In the genomic region with DNA sequence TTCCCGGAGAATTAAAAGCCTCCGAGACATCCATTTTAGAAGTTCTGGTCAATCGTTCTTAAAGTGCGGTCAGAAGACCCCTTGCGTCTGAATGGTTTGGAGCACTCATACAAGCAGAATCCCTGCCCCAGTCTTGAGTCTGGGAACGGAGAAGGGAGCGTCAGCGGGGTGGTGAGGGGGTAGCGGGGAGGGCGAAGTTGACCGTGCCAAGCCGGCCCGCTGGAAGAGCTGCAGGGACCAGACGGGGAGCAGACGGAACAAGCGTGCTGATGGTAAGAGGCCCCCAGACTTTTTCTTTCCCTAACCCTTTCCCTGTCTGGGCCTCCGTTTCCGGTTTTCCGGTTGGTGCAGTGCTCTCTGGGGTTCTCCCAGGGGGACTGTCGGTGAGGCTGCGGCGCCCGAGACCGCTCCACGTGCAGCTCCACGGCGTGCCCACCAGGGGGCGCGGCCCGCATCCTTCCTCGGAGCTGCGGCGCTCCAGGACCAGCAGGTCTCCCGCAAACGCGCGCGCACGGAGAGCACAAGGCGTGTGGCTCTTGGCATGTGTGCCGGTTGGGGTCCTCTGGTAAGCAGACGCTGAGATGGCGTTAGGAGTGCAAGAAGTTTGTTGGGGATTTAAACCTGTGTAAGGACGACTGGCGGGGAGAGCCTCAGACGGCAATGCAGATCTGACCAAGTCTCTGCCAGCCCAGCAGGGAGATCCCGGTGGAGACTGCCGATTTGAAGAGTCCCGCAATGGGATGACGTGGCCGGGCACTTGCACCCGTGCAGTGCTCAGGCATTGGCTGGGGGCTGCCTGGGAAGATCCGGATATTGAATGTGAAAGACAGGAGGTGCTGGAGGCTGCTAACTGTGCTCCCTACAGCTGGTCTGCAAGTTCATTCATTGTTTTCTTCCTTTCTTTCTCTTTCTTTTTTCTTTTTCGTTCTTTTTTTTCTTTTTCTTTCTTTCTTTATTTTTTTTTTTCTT, we compare ENCODE assay signal across 8 cellular contexts. TPM values are rescaled to one million over a fixed set of nuclear protein-coding genes. Genes with fewer than 3 reads are reported as not detected.
DNase-seq lines count a peak whose midpoint lies in the region; ATAC-seq and TF ChIP-seq lines count a peak whose summit lies in the region.

No MANE protein-coding gene starts in this region.

- H3K4me2 ChIP-seq in Karpas-422 (ENCODE audit: low read depth, low read length, poor library complexity, severe bottlenecking): peak overlapping the region; percentile 68
- H3K4me2 ChIP-seq in osteoblast (ENCODE audit: insufficient read depth, low read length): peak overlapping the region; percentile 98

- DNase-seq in SIG-M5 treated with dmso at 0.1 percent for 504 hours (lab: John Stamatoyannopoulos, UW; ENCODE audit: unreplicated experiment) (peak; percentile 45), SIG-M5 (lab: John Stamatoyannopoulos, UW) (no peak), Karpas-422 (peak; percentile 86), SK-N-MC (ENCODE audit: low read depth, low spot score) (peak; percentile 34), head of caudate nucleus (peak; percentile 72 to 94 (median 86)), osteoblast (ENCODE audit: insufficient read length, low spot score, missing footprints) (peak; percentile 94), thoracic aorta (ENCODE audit: low spot score) (no peak)
- peak; percentile 76 for DNase-seq in activated naive CD4-positive, alpha-beta T cell treated with anti-CD3 and anti-CD28 coated beads, Interleukin-2, amount 50 U/mL, for 16 hours

- H3K4me3 ChIP-seq in Karpas-422 (ENCODE audit: low read length) (peak overlapping the region; percentile 51), SK-N-MC (peak overlapping the region; percentile 88), osteoblast (ENCODE audit: insufficient read depth, low read length) (peak overlapping the region; percentile 78), thoracic aorta (peak overlapping the region; percentile 85)

- H3K27ac ChIP-seq in Karpas-422 (ENCODE audit: low read length) (no peak overlapping the region), SK-N-MC (no peak overlapping the region), osteoblast (ENCODE audit: low read depth, low read length) (peak overlapping the region; percentile 39), thoracic aorta (no peak overlapping the region)

- H3K27me3 ChIP-seq in Karpas-422 (ENCODE audit: low read length): no peaks in the 10 kb centered on the region
- H3K27me3 ChIP-seq in osteoblast (ENCODE audit: insufficient read depth, low read length): no peaks in the 10 kb centered on the region
- H3K27me3 ChIP-seq in thoracic aorta (replicated peaks; ENCODE audit: insufficient read depth): no peaks in the 10 kb centered on the region

- H3K4me1 ChIP-seq in Karpas-422 (ENCODE audit: low read length): peaks cover 40% of the 10 kb centered on the region
- H3K4me1 ChIP-seq in osteoblast (ENCODE audit: insufficient read depth, low read length): peaks cover 6% of the 10 kb centered on the region
- peaks cover 2 to 13% of the 10 kb centered on the region in 2 donors for H3K4me1 ChIP-seq in thoracic aorta (ENCODE audit: control insufficient read depth in 1 of 2, low read depth in 2 of 2)

- H3K79me2 ChIP-seq in Karpas-422 (ENCODE audit: low read length): no peaks in the 10 kb centered on the region
- H3K79me2 ChIP-seq in osteoblast (ENCODE audit: insufficient read depth, low read length): no peaks in the 10 kb centered on the region

- peak; percentile 77 for ATAC-seq in thoracic aorta (ENCODE audit: insufficient number of reproducible peaks, low FRiP score, low read depth)

- H3K9me3 ChIP-seq in Karpas-422 (ENCODE audit: low read length) (no peaks in the 10 kb centered on the region), SK-N-MC (ENCODE audit: low read depth, low read length) (no peaks in the 10 kb centered on the region), osteoblast (ENCODE audit: low read depth, low read length) (no peaks in the 10 kb centered on the region), thoracic aorta (no peaks in the 10 kb centered on the region)

- H3K9ac ChIP-seq in Karpas-422 (ENCODE audit: low read length) (peak overlapping the region; percentile 43), SK-N-MC (ENCODE audit: insufficient read length) (peak overlapping the region; percentile 51)

- TF ChIP-seq CTCF in osteoblast (IDR thresholded peaks at IDR 0.05; ENCODE audit: extremely low read depth, low read depth, low read length): peak; percentile 75
- TF ChIP-seq CTCF in thoracic aorta (IDR thresholded peaks at IDR 0.05): peak; percentile 98

- no peaks in the 10 kb centered on the region for H3K9me2 ChIP-seq in Karpas-422 (replicated peaks; ENCODE audit: insufficient read depth, low read length)

- H3K36me3 ChIP-seq in Karpas-422 (ENCODE audit: insufficient read depth, low read length) (no peaks in the 10 kb centered on the region), SK-N-MC (ENCODE audit: insufficient read depth, low read length) (no peaks in the 10 kb centered on the region), osteoblast (ENCODE audit: insufficient read depth, low read length) (no peaks in the 10 kb centered on the region), thoracic aorta (no peaks in the 10 kb centered on the region)

- H2AFZ ChIP-seq in Karpas-422 (ENCODE audit: low read length): peak overlapping the region; percentile 7; the same call in 1 of the 2 replicates
- H2AFZ ChIP-seq in osteoblast (ENCODE audit: low read length): peak overlapping the region; percentile 93

- intact Hi-C loops in head of caudate nucleus (cut with DNase I): loop anchor here (2.0 kb wide), 1 partner anchor 115 kb away; no protein-coding TSS in a partner anchor

- H4K20me1 ChIP-seq in Karpas-422 (ENCODE audit: insufficient read depth, low read depth, low read length): no peaks in the 10 kb centered on the region
- no peaks in the 10 kb centered on the region for H4K20me1 ChIP-seq in osteoblast (ENCODE audit: insufficient read depth, low read length)

RNA-seq across cellular contexts. Expression of gene CORO2B, which starts 19.2 kb away (rescaled TPM):
- total RNA-seq in Karpas-422 (2014; rRNA removed; shearing (Covaris generic); ENCODE audit: low replicate concordance): 0.26 and 0.69 TPM in 2 replicates
- total RNA-seq in osteoblast: 10.5 and 14.1 TPM in 2 replicates
- total RNA-seq in thoracic aorta: 1 to 10 TPM; 4.3 to 8.5 TPM

Comparison
In these comparisons a context has a peak if more than half of its experiments do, and no peak if none do; other contexts are left out.
1. DNase-seq: peak in SIG-M5 treated with dmso at 0.1 percent for 504 hours (single experiment), Karpas-422 (single experiment), SK-N-MC (single experiment), activated naive CD4-positive, alpha-beta T cell treated with anti-CD3 and anti-CD28 coated beads, Interleukin-2, amount 50 U/mL, for 16 hours (single experiment), head of caudate nucleus (42 of 42) and osteoblast (single experiment); none in SIG-M5 (single experiment) and thoracic aorta (single experiment).
2. Peak in every context shown above with its lines, with median percentiles within 50 percentile points of each other: H3K4me3 ChIP-seq.